ENCODE assay signal across 8 cellular contexts in genomic region chr22:19480173-19480568, GRCh38. TPM values are rescaled to one million over a fixed set of nuclear protein-coding genes. Genes with fewer than 3 reads are reported as not detected.
DNase-seq lines count a peak whose midpoint lies in the region; ATAC-seq and TF ChIP-seq lines count a peak whose summit lies in the region.

No MANE protein-coding gene starts in this region.

- DNase-seq in cardiac muscle cell (ENCODE audit: low read depth in 1 of 2, low spot score in 1 of 2) = no peak
- DNase-seq in cardiac septum (ENCODE audit: low spot score) = no peak
- DNase-seq in activated CD8-positive, alpha-beta T cell treated with anti-CD3 and anti-CD28 coated beads for 36 hours = peak; percentile 28
- no peak for DNase-seq in left lung
- DNase-seq in tibial nerve (ENCODE audit: low spot score in 2 of 2) = no peak
- no peak for DNase-seq in NCI-H1694 treated with DMSO at 0.1 percent for 48 hours (lab: John Stamatoyannopoulos, UW)

- peak overlapping the region; percentile 99 for H3K4me3 Mint-ChIP-seq in activated CD8-positive, alpha-beta T cell treated with anti-CD3 and anti-CD28 coated beads for 36 hours

- H3K9me3 ChIP-seq in cardiac muscle cell (ENCODE audit: low read depth) (no peaks in the 10 kb centered on the region), left lung (no peaks in the 10 kb centered on the region), tibial nerve (no peaks in the 10 kb centered on the region)

- H3K36me3 ChIP-seq in cardiac muscle cell (no peaks in the 10 kb centered on the region), left lung (peaks cover 0 to 3% of the 10 kb centered on the region in 2 donors), tibial nerve (peaks cover 0 to 3% (median 0%) of the 10 kb centered on the region in 3 donors)

- H3K4me1 ChIP-seq in cardiac muscle cell (ENCODE audit: low read depth) (peaks cover 5% of the 10 kb centered on the region), left lung (peaks cover 18 to 36% of the 10 kb centered on the region in 2 donors), tibial nerve (peaks cover 0 to 41% (median 16%) of the 10 kb centered on the region in 4 donors)

- H3K36me3 Mint-ChIP-seq in activated CD8-positive, alpha-beta T cell treated with anti-CD3 and anti-CD28 coated beads for 36 hours (ENCODE audit: low read depth) = peaks cover 42% of the 10 kb centered on the region

- POLR2A ChIA-PET in activated CD8-positive, alpha-beta T cell treated with anti-CD3 and anti-CD28 coated beads for 36 hours (lab: Charles Lee) = interaction anchor here (1.0 to 1.8 kb wide), 7 partner anchors 8 to 60 kb away, joined by 3 to 7 read pairs (median 4); partner anchors contain the start of gene HIRA

- TF ChIP-seq EP300 in tibial nerve (IDR thresholded peaks at IDR 0.05) = no peak

- no peak for ATAC-seq in activated CD8-positive, alpha-beta T cell treated with anti-CD3 and anti-CD28 coated beads for 36 hours
- ATAC-seq in left lung (no peak), HG02981 (IDR thresholded peaks at IDR 0.05; ENCODE audit: unreplicated experiment) (no peak), HG02610 (IDR thresholded peaks at IDR 0.05; ENCODE audit: unreplicated experiment) (no peak)

- 1 to 2% methylated on average over 15 of the region's 15 CpGs for WGBS in tibial nerve, 2 donors

- H3K27me3 ChIP-seq in cardiac muscle cell = no peaks in the 10 kb centered on the region
- no peaks in the 10 kb centered on the region for H3K27me3 ChIP-seq in left lung
- H3K27me3 ChIP-seq in tibial nerve = no peaks in the 10 kb centered on the region

- H3K27ac Mint-ChIP-seq in activated CD8-positive, alpha-beta T cell treated with anti-CD3 and anti-CD28 coated beads for 36 hours = peak overlapping the region; percentile 99

- H3K4me3 ChIP-seq in cardiac muscle cell (peak overlapping the region; percentile 52), left lung (peak overlapping the region; percentile 31 to 79), tibial nerve (peak overlapping the region; percentile 36 to 97 (median 60))

- peaks cover 26% of the 10 kb centered on the region for H3K4me1 Mint-ChIP-seq in activated CD8-positive, alpha-beta T cell treated with anti-CD3 and anti-CD28 coated beads for 36 hours (ENCODE audit: low read depth)

- CTCF ChIA-PET in activated CD8-positive, alpha-beta T cell treated with anti-CD3 and anti-CD28 coated beads for 36 hours (lab: Charles Lee) = interaction anchor here (0.9 to 1.2 kb wide), 3 partner anchors 9 to 181 kb away, joined by 3 to 6 read pairs (median 3); no protein-coding TSS in a partner anchor

- TF ChIP-seq CTCF in cardiac muscle cell (IDR thresholded peaks at IDR 0.05; ENCODE audit: low read depth, low read length) = no peak
- TF ChIP-seq CTCF in activated CD8-positive, alpha-beta T cell treated with anti-CD3 and anti-CD28 coated beads for 36 hours (IDR thresholded peaks at IDR 0.05) = no peak
- TF ChIP-seq CTCF in left lung (IDR thresholded peaks at IDR 0.05) = no peak
- no peak for TF ChIP-seq CTCF in tibial nerve (IDR thresholded peaks at IDR 0.05)

- H3K27me3 Mint-ChIP-seq in activated CD8-positive, alpha-beta T cell treated with anti-CD3 and anti-CD28 coated beads for 36 hours = no peaks in the 10 kb centered on the region

- H3K27ac ChIP-seq in cardiac muscle cell (no peak overlapping the region), left lung (no peak overlapping the region), tibial nerve (no peak overlapping the region)

- TF ChIP-seq POLR2A in tibial nerve (IDR thresholded peaks at IDR 0.05) = no peak

- intact Hi-C loops in cardiac septum (cut with DNase I) = no loop called here
- intact Hi-C loops in activated CD8-positive, alpha-beta T cell treated with anti-CD3 and anti-CD28 coated beads for 36 hours (cut with micrococcal nuclease) = no loop called here
- intact Hi-C loops in left lung (cut with DNase I) = no loop called here

- H3K9me3 Mint-ChIP-seq in activated CD8-positive, alpha-beta T cell treated with anti-CD3 and anti-CD28 coated beads for 36 hours = no peaks in the 10 kb centered on the region

RNA-seq across cellular contexts. Expression of gene CDC45, which starts 0.5 kb away (rescaled TPM):
- total RNA-seq in cardiac muscle cell = 7.6 and 9.1 TPM in 2 replicates
- 11.2 and 15.5 TPM in 2 replicates for polyA plus RNA-seq in cardiac muscle cell
- total RNA-seq in cardiac septum = not detected
- 100 to 1,000 TPM; 109 to 111 TPM for total RNA-seq in activated CD8-positive, alpha-beta T cell treated with anti-CD3 and anti-CD28 coated beads for 36 hours
- total RNA-seq in left lung = 10 to 100 TPM in 1 of 2 donors, 1 to 10 TPM in 1; 6.5 to 11.8 TPM
- under 1 TPM in 1 of 4 donors, not detected in 3; 0.98 TPM for total RNA-seq in tibial nerve

RNA-seq across cellular contexts. Expression of gene UFD1, which starts 1.2 kb away (rescaled TPM):
- 23.4 and 34.2 TPM in 2 replicates for total RNA-seq in cardiac muscle cell
- polyA plus RNA-seq in cardiac muscle cell = 36.9 and 77.3 TPM in 2 replicates
- total RNA-seq in cardiac septum = 36.2 TPM
- 10 to 100 TPM; 65.0 to 78.0 TPM for total RNA-seq in activated CD8-positive, alpha-beta T cell treated with anti-CD3 and anti-CD28 coated beads for 36 hours
- 10 to 100 TPM; 41.7 to 72.9 TPM for total RNA-seq in left lung
- 10 to 100 TPM; 26.9 to 38.1 (median 30.1) TPM for total RNA-seq in tibial nerve

RNA-seq across cellular contexts. Expression of gene C22orf39, which starts 32.7 kb away (rescaled TPM):
- total RNA-seq in cardiac muscle cell (102 and 146 TPM in 2 replicates), cardiac septum (48.7 TPM), left lung (10 to 100 TPM; 30.1 to 31.8 TPM), tibial nerve (100 to 1,000 TPM in 1 of 4 donors, 10 to 100 TPM in 3; 58.5 to 101 (median 75.1) TPM)
- polyA plus RNA-seq in cardiac muscle cell = 117 and 133 TPM in 2 replicates
- 10 to 100 TPM; 26.9 to 29.8 TPM for total RNA-seq in activated CD8-positive, alpha-beta T cell treated with anti-CD3 and anti-CD28 coated beads for 36 hours

RNA-seq across cellular contexts. Expression of gene CLDN5, which starts 44.0 kb away (rescaled TPM):
- total RNA-seq in cardiac muscle cell (0.74 and 1.0 TPM in 2 replicates), cardiac septum (9.3 TPM), left lung (10 to 100 TPM; 86.9 to 89.7 TPM), tibial nerve (100 to 1,000 TPM; 102 to 226 (median 170) TPM)
- polyA plus RNA-seq in cardiac muscle cell = 0.13 and 0.50 TPM in 2 replicates
- not detected for total RNA-seq in activated CD8-positive, alpha-beta T cell treated with anti-CD3 and anti-CD28 coated beads for 36 hours

RNA-seq across cellular contexts. Expression of gene MRPL40, which starts 47.8 kb away (rescaled TPM):
- total RNA-seq in cardiac muscle cell (38.7 and 43.7 TPM in 2 replicates), cardiac septum (44.1 TPM), left lung (10 to 100 TPM; 21.9 to 24.9 TPM), tibial nerve (10 to 100 TPM; 11.4 to 37.8 (median 23.8) TPM)
- 82.9 and 91.3 TPM in 2 replicates for polyA plus RNA-seq in cardiac muscle cell
- total RNA-seq in activated CD8-positive, alpha-beta T cell treated with anti-CD3 and anti-CD28 coated beads for 36 hours = 10 to 100 TPM; 39.8 to 40.9 TPM

Comparison
In these comparisons a context has a peak if more than half of its experiments do, and no peak if none do; other contexts are left out.
1. RNA of gene CDC45, which starts 0.5 kb away (total RNA-seq): 109 to 111 TPM in activated CD8-positive, alpha-beta T cell treated with anti-CD3 and anti-CD28 coated beads for 36 hours; 6.5 to 11.8 TPM in left lung, 7.6 to 9.1 TPM in cardiac muscle cell, not detected in cardiac septum (single experiment) and 0.98 TPM in tibial nerve; every median in the first group is over 4 times any median in the second.
2. Peak in every context shown above with its lines, with median percentiles within 50 percentile points of each other: H3K4me3 ChIP-seq.